1 cellular context compared by ENCODE assay signal in genomic region chr3:37992271-37993066, GRCh38.
TF ChIP-seq lines count a peak whose summit lies in the region.

No MANE protein-coding gene starts in this region.

TF ChIP-seq in HCT116, 20 proteins besides CTCF, POLR2A, EP300 and RAD21 (continued from another document):
- TF ChIP-seq EZH2 (IDR thresholded peaks at IDR 0.05), result no peak
- no peak for TF ChIP-seq FOSL1 (IDR thresholded peaks at IDR 0.05; ENCODE audit: low read depth)
- no peak for TF ChIP-seq YY1 (IDR thresholded peaks at IDR 0.05; ENCODE audit: extremely low read depth, insufficient replicate concordance, low read depth, low read length)
- TF ChIP-seq SRF (IDR thresholded peaks at IDR 0.05; ENCODE audit: low read depth), result no peak
- no peak for TF ChIP-seq TCF7L2 (IDR thresholded peaks at IDR 0.05; ENCODE audit: borderline replicate concordance, extremely low read depth, insufficient read depth, insufficient read length)
- no peak for TF ChIP-seq SP1 (IDR thresholded peaks at IDR 0.05; ENCODE audit: low read depth)
